8 cellular contexts compared by ENCODE assay signal in genomic region chr7:47254081-47255006, GRCh38.
A peak's percentile ranks its signal among the peaks of the same experiment; 100 is the strongest.
DNase-seq lines count a peak whose midpoint lies in the region; ATAC-seq and TF ChIP-seq lines count a peak whose summit lies in the region.

No MANE protein-coding gene starts in this region.

- H3K27me3 ChIP-seq in kidney epithelial cell (ENCODE audit: control insufficient read depth, insufficient read depth, low read length), result no peaks in the 10 kb centered on the region

- TF ChIP-seq CTCF in GM12864 (IDR thresholded peaks at IDR 0.05; ENCODE audit: low read depth, low read length, missing control alignments) (peak; percentile 64), LNCaP clone FGC (IDR thresholded peaks at IDR 0.05; ENCODE audit: control insufficient read depth, extremely low read depth, insufficient read depth) (peak; percentile 96), kidney epithelial cell (IDR thresholded peaks at IDR 0.05; ENCODE audit: insufficient read depth, low read length, poor library complexity, severe bottlenecking) (peak; percentile 39)

- DNase-seq in GM12864 (ENCODE audit: low read depth) (no peak), GOT3 (lab: John Stamatoyannopoulos, UW) (peak; percentile 32), LNCaP clone FGC (ENCODE audit: low read depth) (peak; percentile 33), T1000 (lab: John Stamatoyannopoulos, UW) (peak; percentile 61), cerebellum (ENCODE audit: low spot score) (peak; percentile 80), kidney epithelial cell (ENCODE audit: low read depth) (no peak)
- DNase-seq in stimulated activated CD4-positive, alpha-beta T cell treated with anti-CD3 and anti-CD28 coated beads, Interleukin-12 subunit alpha, Interleukin-12 subunit beta, amount 100 ng/mL, for 48 hours (ENCODE audit: low read depth in 2 of 3, low spot score in 1 of 3), result peak; percentile 14 to 34 (median 26)

- no peaks in the 10 kb centered on the region for H3K36me3 ChIP-seq in kidney epithelial cell (ENCODE audit: control insufficient read depth, insufficient read depth, low read length)

- H3K4me3 ChIP-seq in GM12864 (ENCODE audit: low read depth, low read length), result no peak overlapping the region
- peak overlapping the region; percentile 44 for H3K4me3 ChIP-seq in LNCaP clone FGC (ENCODE audit: low read depth, low read length)
- peak overlapping the region; percentile 52 for H3K4me3 ChIP-seq in kidney epithelial cell (ENCODE audit: low read depth, low read length)

- ATAC-seq in HG03025 (IDR thresholded peaks at IDR 0.05; ENCODE audit: low FRiP score, unreplicated experiment), result no peak

Comparison
In these comparisons a context has a peak if more than half of its experiments do, and no peak if none do; other contexts are left out.
1. DNase-seq: peak in GOT3 (single experiment), LNCaP clone FGC (single experiment), T1000 (single experiment), cerebellum (single experiment) and stimulated activated CD4-positive, alpha-beta T cell treated with anti-CD3 and anti-CD28 coated beads, Interleukin-12 subunit alpha, Interleukin-12 subunit beta, amount 100 ng/mL, for 48 hours (3 of 3); none in GM12864 (single experiment) and kidney epithelial cell (single experiment).
2. CTCF ChIP-seq: peak in every context shown above with its lines; median percentile 96 in LNCaP clone FGC; 64 in GM12864; 39 in kidney epithelial cell.